ENCODE assay signal across 2 cellular contexts in genomic region chr19:53905787-53906186, GRCh38.
TF ChIP-seq lines count a peak whose summit lies in the region.

No MANE protein-coding gene starts in this region.

TF ChIP-seq in GM23338, 12 proteins besides CTCF, POLR2A, EP300 and RAD21 (continued from another document):
- no peak for TF ChIP-seq REST (IDR thresholded peaks at IDR 0.05; ENCODE audit: unreplicated experiment)
- TF ChIP-seq NANOG (IDR thresholded peaks at IDR 0.05; ENCODE audit: borderline replicate concordance) = no peak
- no peak for TF ChIP-seq ZNF331 (CRISPR knock-in tag; IDR thresholded peaks at IDR 0.05; ENCODE audit: low read depth)
- no peak for TF ChIP-seq ZNF462 (CRISPR knock-in tag; IDR thresholded peaks at IDR 0.05)
- no peak for TF ChIP-seq EZH2phosphoT487 (IDR thresholded peaks at IDR 0.05; ENCODE audit: unreplicated experiment)
- no peak for TF ChIP-seq JUNB (IDR thresholded peaks at IDR 0.05; ENCODE audit: unreplicated experiment)
- TF ChIP-seq ETS1 (IDR thresholded peaks at IDR 0.05) = no peak
- TF ChIP-seq CREB1 (CRISPR knock-in tag; IDR thresholded peaks at IDR 0.05; ENCODE audit: low read depth) = no peak
- no peak for TF ChIP-seq EZH2 (IDR thresholded peaks at IDR 0.05; ENCODE audit: low read depth, unreplicated experiment)
- TF ChIP-seq POLR2AphosphoS5 (IDR thresholded peaks at IDR 0.05; ENCODE audit: low read depth) = no peak

TF ChIP-seq in WTC11, 78 proteins besides CTCF, POLR2A, EP300 and RAD21 (continued from another document):
- TF ChIP-seq, protein P1, sequence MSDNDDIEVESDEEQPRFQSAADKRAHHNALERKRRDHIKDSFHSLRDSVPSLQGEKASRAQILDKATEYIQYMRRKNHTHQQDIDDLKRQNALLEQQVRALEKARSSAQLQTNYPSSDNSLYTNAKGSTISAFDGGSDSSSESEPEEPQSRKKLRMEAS (CRISPR knock-in tag; IDR thresholded peaks at IDR 0.05) = no peak
- TF ChIP-seq ZNF512 (CRISPR knock-in tag; IDR thresholded peaks at IDR 0.05; ENCODE audit: borderline replicate concordance) (0 out of 2 replicates have a peak, but pooled peaks have one; percentile 73), OVOL2 (CRISPR knock-in tag; IDR thresholded peaks at IDR 0.05; ENCODE audit: borderline replicate concordance) (no peak), PRRX2 (CRISPR knock-in tag; IDR thresholded peaks at IDR 0.05) (no peak), FOXJ3 (CRISPR knock-in tag; IDR thresholded peaks at IDR 0.05; ENCODE audit: borderline replicate concordance) (no peak), ZBTB21 (CRISPR knock-in tag; IDR thresholded peaks at IDR 0.05; ENCODE audit: borderline replicate concordance) (no peak)
- TF ChIP-seq, protein P2, sequence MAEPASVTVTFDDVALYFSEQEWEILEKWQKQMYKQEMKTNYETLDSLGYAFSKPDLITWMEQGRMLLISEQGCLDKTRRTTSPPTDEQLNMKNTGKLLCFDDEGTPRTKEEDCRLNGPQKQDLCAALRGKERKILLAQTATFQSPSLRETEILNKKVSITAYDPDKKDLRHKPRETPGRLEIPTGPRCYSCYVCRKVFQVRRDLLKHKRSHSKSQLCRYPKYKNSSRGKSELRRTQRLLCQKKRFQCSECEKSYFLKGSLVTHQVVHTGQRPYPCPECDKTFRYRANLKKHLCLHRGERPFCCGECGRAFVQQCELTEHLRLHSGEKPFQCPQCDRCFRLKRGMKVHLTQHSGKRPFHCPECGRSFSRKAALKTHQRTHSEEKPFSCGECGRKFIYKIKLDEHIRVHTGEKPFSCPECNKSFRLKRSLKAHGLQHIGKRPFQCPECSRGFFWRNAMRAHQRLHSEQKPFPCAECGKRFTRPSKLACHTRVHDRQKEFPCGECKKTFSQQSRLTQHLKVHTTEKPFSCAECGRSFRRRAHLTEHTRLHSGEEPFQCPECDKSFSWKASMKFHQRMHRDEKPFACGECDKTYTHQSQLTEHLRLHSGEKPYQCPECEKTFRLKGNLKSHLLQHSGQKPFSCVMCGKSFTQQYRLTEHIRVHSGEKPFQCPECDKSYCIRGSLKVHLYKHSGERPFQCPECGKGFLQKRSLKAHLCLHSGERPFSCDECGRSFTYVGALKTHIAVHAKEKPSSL (CRISPR knock-in tag; conservative IDR thresholded peaks at IDR 0.05) = no peak
- TF ChIP-seq, protein P3, sequence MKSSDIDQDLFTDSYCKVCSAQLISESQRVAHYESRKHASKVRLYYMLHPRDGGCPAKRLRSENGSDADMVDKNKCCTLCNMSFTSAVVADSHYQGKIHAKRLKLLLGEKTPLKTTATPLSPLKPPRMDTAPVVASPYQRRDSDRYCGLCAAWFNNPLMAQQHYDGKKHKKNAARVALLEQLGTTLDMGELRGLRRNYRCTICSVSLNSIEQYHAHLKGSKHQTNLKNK (CRISPR knock-in tag; IDR thresholded peaks at IDR 0.05) = no peak
